Comparison of ENCODE assay signal across 2 cellular contexts in the genomic region with DNA sequence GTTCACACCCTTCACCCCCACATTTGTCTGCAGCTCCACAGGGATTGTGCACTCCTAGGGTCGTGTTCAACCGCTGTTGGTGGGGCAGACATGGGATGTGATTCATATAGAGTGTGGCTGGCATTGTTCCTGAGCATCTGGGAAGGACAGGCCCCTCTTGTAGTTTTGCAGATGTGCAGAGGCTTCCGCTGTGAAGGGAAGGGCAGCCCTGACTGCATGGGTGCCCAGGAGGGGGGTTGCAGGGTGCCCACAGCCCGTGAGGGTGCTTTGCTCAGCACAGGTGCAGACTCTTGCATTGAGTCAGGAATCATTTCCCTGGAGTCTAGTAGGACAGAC.
TF ChIP-seq lines count a peak whose summit lies in the region.

No MANE protein-coding gene starts in this region.

TF ChIP-seq in IMR-90, 13 proteins besides CTCF, POLR2A, EP300 and RAD21:
- no peak for TF ChIP-seq SMC3 (IDR thresholded peaks at IDR 0.05; ENCODE audit: low read depth, low read length)
- TF ChIP-seq FOS (IDR thresholded peaks at IDR 0.05; ENCODE audit: low read depth, low read length): no peak
- no peak for TF ChIP-seq CEBPB (IDR thresholded peaks at IDR 0.05; ENCODE audit: low read depth, low read length)
- TF ChIP-seq, protein P1, sequence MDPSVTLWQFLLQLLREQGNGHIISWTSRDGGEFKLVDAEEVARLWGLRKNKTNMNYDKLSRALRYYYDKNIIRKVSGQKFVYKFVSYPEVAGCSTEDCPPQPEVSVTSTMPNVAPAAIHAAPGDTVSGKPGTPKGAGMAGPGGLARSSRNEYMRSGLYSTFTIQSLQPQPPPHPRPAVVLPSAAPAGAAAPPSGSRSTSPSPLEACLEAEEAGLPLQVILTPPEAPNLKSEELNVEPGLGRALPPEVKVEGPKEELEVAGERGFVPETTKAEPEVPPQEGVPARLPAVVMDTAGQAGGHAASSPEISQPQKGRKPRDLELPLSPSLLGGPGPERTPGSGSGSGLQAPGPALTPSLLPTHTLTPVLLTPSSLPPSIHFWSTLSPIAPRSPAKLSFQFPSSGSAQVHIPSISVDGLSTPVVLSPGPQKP (IDR thresholded peaks at IDR 0.05; ENCODE audit: borderline replicate concordance, low read depth, low read length): no peak
- TF ChIP-seq MXI1 (IDR thresholded peaks at IDR 0.05; ENCODE audit: borderline replicate concordance, low read depth, low read length): no peak
- TF ChIP-seq, protein P2, sequence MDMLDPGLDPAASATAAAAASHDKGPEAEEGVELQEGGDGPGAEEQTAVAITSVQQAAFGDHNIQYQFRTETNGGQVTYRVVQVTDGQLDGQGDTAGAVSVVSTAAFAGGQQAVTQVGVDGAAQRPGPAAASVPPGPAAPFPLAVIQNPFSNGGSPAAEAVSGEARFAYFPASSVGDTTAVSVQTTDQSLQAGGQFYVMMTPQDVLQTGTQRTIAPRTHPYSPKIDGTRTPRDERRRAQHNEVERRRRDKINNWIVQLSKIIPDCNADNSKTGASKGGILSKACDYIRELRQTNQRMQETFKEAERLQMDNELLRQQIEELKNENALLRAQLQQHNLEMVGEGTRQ (IDR thresholded peaks at IDR 0.05; ENCODE audit: low read depth, low read length): no peak
- TF ChIP-seq BHLHE40 (IDR thresholded peaks at IDR 0.05; ENCODE audit: low read depth, low read length): no peak
- no peak for TF ChIP-seq MAFK (IDR thresholded peaks at IDR 0.05; ENCODE audit: low read depth, low read length)
- TF ChIP-seq NFE2L2 (IDR thresholded peaks at IDR 0.05; ENCODE audit: low read depth, low read length): no peak

TF ChIP-seq in SK-N-SH treated with all-trans-retinoic acid at 6 μM for 48 hours, 23 proteins besides CTCF, POLR2A, EP300 and RAD21:
- TF ChIP-seq ARNTL (CRISPR knock-in tag; IDR thresholded peaks at IDR 0.05; ENCODE audit: borderline replicate concordance, low read depth): no peak
- no peak for TF ChIP-seq ZNF8 (CRISPR knock-in tag; IDR thresholded peaks at IDR 0.05)
- TF ChIP-seq, protein P3, sequence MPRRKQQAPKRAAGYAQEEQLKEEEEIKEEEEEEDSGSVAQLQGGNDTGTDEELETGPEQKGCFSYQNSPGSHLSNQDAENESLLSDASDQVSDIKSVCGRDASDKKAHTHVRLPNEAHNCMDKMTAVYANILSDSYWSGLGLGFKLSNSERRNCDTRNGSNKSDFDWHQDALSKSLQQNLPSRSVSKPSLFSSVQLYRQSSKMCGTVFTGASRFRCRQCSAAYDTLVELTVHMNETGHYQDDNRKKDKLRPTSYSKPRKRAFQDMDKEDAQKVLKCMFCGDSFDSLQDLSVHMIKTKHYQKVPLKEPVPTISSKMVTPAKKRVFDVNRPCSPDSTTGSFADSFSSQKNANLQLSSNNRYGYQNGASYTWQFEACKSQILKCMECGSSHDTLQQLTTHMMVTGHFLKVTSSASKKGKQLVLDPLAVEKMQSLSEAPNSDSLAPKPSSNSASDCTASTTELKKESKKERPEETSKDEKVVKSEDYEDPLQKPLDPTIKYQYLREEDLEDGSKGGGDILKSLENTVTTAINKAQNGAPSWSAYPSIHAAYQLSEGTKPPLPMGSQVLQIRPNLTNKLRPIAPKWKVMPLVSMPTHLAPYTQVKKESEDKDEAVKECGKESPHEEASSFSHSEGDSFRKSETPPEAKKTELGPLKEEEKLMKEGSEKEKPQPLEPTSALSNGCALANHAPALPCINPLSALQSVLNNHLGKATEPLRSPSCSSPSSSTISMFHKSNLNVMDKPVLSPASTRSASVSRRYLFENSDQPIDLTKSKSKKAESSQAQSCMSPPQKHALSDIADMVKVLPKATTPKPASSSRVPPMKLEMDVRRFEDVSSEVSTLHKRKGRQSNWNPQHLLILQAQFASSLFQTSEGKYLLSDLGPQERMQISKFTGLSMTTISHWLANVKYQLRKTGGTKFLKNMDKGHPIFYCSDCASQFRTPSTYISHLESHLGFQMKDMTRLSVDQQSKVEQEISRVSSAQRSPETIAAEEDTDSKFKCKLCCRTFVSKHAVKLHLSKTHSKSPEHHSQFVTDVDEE (CRISPR knock-in tag; IDR thresholded peaks at IDR 0.05): no peak
- TF ChIP-seq, protein P4, sequence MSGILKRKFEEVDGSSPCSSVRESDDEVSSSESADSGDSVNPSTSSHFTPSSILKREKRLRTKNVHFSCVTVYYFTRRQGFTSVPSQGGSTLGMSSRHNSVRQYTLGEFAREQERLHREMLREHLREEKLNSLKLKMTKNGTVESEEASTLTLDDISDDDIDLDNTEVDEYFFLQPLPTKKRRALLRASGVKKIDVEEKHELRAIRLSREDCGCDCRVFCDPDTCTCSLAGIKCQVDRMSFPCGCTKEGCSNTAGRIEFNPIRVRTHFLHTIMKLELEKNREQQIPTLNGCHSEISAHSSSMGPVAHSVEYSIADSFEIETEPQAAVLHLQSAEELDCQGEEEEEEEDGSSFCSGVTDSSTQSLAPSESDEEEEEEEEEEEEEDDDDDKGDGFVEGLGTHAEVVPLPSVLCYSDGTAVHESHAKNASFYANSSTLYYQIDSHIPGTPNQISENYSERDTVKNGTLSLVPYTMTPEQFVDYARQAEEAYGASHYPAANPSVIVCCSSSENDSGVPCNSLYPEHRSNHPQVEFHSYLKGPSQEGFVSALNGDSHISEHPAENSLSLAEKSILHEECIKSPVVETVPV (CRISPR knock-in tag; IDR thresholded peaks at IDR 0.05): no peak
- no peak for TF ChIP-seq ZFP30 (CRISPR knock-in tag; IDR thresholded peaks at IDR 0.05)
- TF ChIP-seq SNAI2 (CRISPR knock-in tag; IDR thresholded peaks at IDR 0.05): no peak
- TF ChIP-seq TOX (CRISPR knock-in tag; IDR thresholded peaks at IDR 0.05; ENCODE audit: borderline replicate concordance): no peak
- no peak for TF ChIP-seq ZNF565 (CRISPR knock-in tag; conservative IDR thresholded peaks at IDR 0.05; ENCODE audit: low read depth)
- TF ChIP-seq, protein P5, sequence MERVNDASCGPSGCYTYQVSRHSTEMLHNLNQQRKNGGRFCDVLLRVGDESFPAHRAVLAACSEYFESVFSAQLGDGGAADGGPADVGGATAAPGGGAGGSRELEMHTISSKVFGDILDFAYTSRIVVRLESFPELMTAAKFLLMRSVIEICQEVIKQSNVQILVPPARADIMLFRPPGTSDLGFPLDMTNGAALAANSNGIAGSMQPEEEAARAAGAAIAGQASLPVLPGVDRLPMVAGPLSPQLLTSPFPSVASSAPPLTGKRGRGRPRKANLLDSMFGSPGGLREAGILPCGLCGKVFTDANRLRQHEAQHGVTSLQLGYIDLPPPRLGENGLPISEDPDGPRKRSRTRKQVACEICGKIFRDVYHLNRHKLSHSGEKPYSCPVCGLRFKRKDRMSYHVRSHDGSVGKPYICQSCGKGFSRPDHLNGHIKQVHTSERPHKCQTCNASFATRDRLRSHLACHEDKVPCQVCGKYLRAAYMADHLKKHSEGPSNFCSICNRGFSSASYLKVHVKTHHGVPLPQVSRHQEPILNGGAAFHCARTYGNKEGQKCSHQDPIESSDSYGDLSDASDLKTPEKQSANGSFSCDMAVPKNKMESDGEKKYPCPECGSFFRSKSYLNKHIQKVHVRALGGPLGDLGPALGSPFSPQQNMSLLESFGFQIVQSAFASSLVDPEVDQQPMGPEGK (CRISPR knock-in tag; IDR thresholded peaks at IDR 0.05; ENCODE audit: borderline replicate concordance): no peak
